ENCODE assay signal across 31 cellular contexts in the genomic region with DNA sequence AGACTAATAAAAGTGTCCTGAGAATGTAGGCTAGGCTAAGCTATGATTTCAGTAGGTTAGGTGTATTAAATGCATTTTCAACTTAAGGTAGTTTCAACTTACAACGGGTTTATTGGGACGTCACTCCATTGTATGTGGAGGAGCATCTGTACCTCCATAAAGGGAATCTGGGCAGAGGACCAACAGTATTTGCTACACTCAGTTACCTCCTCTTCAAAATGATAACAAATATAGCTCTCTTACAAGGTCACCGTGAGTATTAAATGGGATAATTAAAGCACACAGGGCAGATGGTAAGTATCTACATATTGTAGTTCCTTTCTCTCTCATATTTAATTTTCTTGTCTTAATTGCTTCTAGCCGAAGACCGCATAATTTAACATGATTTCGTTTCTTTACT. TPM values are rescaled to one million over a fixed set of nuclear protein-coding genes. Genes with fewer than 3 reads are reported as not detected.
DNase-seq lines count a peak whose midpoint lies in the region; TF ChIP-seq lines count a peak whose summit lies in the region.
"Had no signal": no experiment of that assay in that cellular context is flagged by ENCODE, and none has a peak within 500 bp of the region (broad histone marks: within the 10 kb centered on the region; RNA-seq: fewer than 3 reads in every experiment).

No MANE protein-coding gene starts in this region.

- H3K36me3 ChIP-seq in left ventricle myocardium inferior = peaks cover 11% of the 10 kb centered on the region
- H3K36me3 ChIP-seq: BE2C, HAP-1, prostate gland had no signal

- no peaks in the 10 kb centered on the region for H3K27me3 ChIP-seq in left ventricle myocardium inferior (ENCODE audit: low read depth)
- H3K27me3 ChIP-seq: BE2C, esophagus squamous epithelium, foreskin keratinocyte, tibial nerve had no signal

- H3K27ac ChIP-seq in left ventricle myocardium inferior (replicated peaks) = peak overlapping the region; percentile 77
- H3K27ac ChIP-seq: esophagus squamous epithelium, foreskin keratinocyte, HL-60, KMS-11, prostate gland, tibial nerve had no signal

- peak; percentile 64 for DNase-seq in DMS153 (lab: John Stamatoyannopoulos, UW)
- peak; percentile 78 for DNase-seq in NCI-H1105 (lab: John Stamatoyannopoulos, UW)
- DNase-seq in NCI-H2171 treated with DMSO at 0.1 percent for 48 hours (lab: John Stamatoyannopoulos, UW) = peak; percentile 76
- DNase-seq in left ventricle myocardium inferior = no peak
- DNase-seq in SKM-1 treated with dmso at 0.1 percent for 144 hours (lab: John Stamatoyannopoulos, UW; ENCODE audit: unreplicated experiment) = no peak
- no peak for DNase-seq in kidney glomerular epithelial cell (lab: John Stamatoyannopoulos, UW)
- DNase-seq in activated naive CD4-positive, alpha-beta T cell treated with Interleukin-2 at 50 U/mL for 16 hours = no peak
- DNase-seq: ACHN; activated CD8-positive, alpha-beta T cell treated with anti-CD3 and anti-CD28 coated beads, Interleukin-2, amount 10 ng/mL, durations not matched to agents 7 days and 5 days; amniotic stem cell; CD8-positive, alpha-beta T cell; DMS53; esophagus squamous epithelium; GDM1; head of caudate nucleus; kidney; MM.1S; natural killer cell; NCI-H510A; nucleus accumbens; PC-3; stimulated activated CD4-positive, alpha-beta T cell treated with anti-CD3 and anti-CD28 coated beads, Interleukin-4, amount 100 ng/mL, for 4 hours had no signal

- no peaks in the 10 kb centered on the region for H3K9me3 ChIP-seq in left ventricle myocardium inferior (replicated peaks)
- H3K9me3 ChIP-seq: BE2C, esophagus squamous epithelium, HAP-1, prostate gland, tibial nerve had no signal

- no peak overlapping the region for H3K4me3 ChIP-seq in left ventricle myocardium inferior
- H3K4me3 ChIP-seq: esophagus squamous epithelium, HAP-1, lung, prostate gland, tibial nerve had no signal

- no peak for TF ChIP-seq CTCF in left ventricle myocardium inferior (IDR thresholded peaks at IDR 0.05; ENCODE audit: borderline replicate concordance)

- H3K4me1 ChIP-seq in left ventricle myocardium inferior = peaks cover 7% of the 10 kb centered on the region
- H3K4me1 ChIP-seq: BE2C, esophagus squamous epithelium, foreskin keratinocyte, HAP-1, prostate gland, tibial nerve had no signal

- intact Hi-C loops in left ventricle myocardium inferior (cut with micrococcal nuclease) = loop anchor here (10.0 kb wide), 1 partner anchor 56 kb away; no protein-coding TSS in a partner anchor

RNA-seq across cellular contexts. Expression of a gene that starts 59.0 kb away (rescaled TPM):
- total RNA-seq in left ventricle myocardium inferior = 10.6 TPM
- total RNA-seq: chondrocyte, foreskin keratinocyte, PC-3 had no signal

Comparison
In these comparisons a context has a peak if more than half of its experiments do, and no peak if none do; other contexts are left out.
1. DNase-seq: peak in DMS153 (single experiment), NCI-H1105 (single experiment) and NCI-H2171 treated with DMSO at 0.1 percent for 48 hours (single experiment); none in left ventricle myocardium inferior (single experiment), SKM-1 treated with dmso at 0.1 percent for 144 hours (single experiment), kidney glomerular epithelial cell (single experiment) and activated naive CD4-positive, alpha-beta T cell treated with Interleukin-2 at 50 U/mL for 16 hours (single experiment).